In genomic region chr7:129975309-129975708, GRCh38 we compare ENCODE assay signal across 2 cellular contexts.
TF ChIP-seq lines count a peak whose summit lies in the region.

No MANE protein-coding gene starts in this region.

TF ChIP-seq in GM23338, 12 proteins besides CTCF, POLR2A, EP300 and RAD21:
- no peak for TF ChIP-seq REST (IDR thresholded peaks at IDR 0.05; ENCODE audit: unreplicated experiment)
- no peak for TF ChIP-seq ETS1 (IDR thresholded peaks at IDR 0.05)
- TF ChIP-seq CREB1 (CRISPR knock-in tag; IDR thresholded peaks at IDR 0.05; ENCODE audit: low read depth), result no peak
- TF ChIP-seq ZNF462 (CRISPR knock-in tag; IDR thresholded peaks at IDR 0.05), result no peak
- no peak for TF ChIP-seq JUNB (IDR thresholded peaks at IDR 0.05; ENCODE audit: unreplicated experiment)
- no peak for TF ChIP-seq EZH2phosphoT487 (IDR thresholded peaks at IDR 0.05; ENCODE audit: unreplicated experiment)
- TF ChIP-seq NANOG (IDR thresholded peaks at IDR 0.05; ENCODE audit: borderline replicate concordance), result no peak
- TF ChIP-seq STAT1 (IDR thresholded peaks at IDR 0.05; ENCODE audit: unreplicated experiment), result no peak

TF ChIP-seq in GM12878, 131 proteins besides CTCF, POLR2A, EP300 and RAD21:
- TF ChIP-seq SIN3A (IDR thresholded peaks at IDR 0.05; ENCODE audit: low read depth, low read length), result no peak
- TF ChIP-seq SMAD1 (IDR thresholded peaks at IDR 0.05; ENCODE audit: low read depth, partially characterized antibody), result no peak
- TF ChIP-seq SIX5 (IDR thresholded peaks at IDR 0.05; ENCODE audit: low read depth, low read length, severe bottlenecking), result no peak
- TF ChIP-seq ZZZ3 (IDR thresholded peaks at IDR 0.05; ENCODE audit: control insufficient read depth, insufficient read length, low read depth), result no peak
- TF ChIP-seq SREBF1 (IDR thresholded peaks at IDR 0.05; ENCODE audit: low read length), result no peak
- TF ChIP-seq TAF1 (IDR thresholded peaks at IDR 0.05; ENCODE audit: borderline replicate concordance, low read depth, low read length), result no peak
- TF ChIP-seq NKRF (conservative IDR thresholded peaks at IDR 0.05), result no peak
- no peak for TF ChIP-seq NRF1 (conservative IDR thresholded peaks at IDR 0.05; ENCODE audit: low read depth, low read length)
- no peak for TF ChIP-seq FOS (IDR thresholded peaks at IDR 0.05; ENCODE audit: borderline replicate concordance, extremely low read depth, insufficient read length)
- no peak for TF ChIP-seq IRF4 (IDR thresholded peaks at IDR 0.05; ENCODE audit: low read depth, low read length)
- TF ChIP-seq JUND (IDR thresholded peaks at IDR 0.05; ENCODE audit: low read depth, low read length), result no peak
- no peak for TF ChIP-seq BACH1 (IDR thresholded peaks at IDR 0.05; ENCODE audit: borderline replicate concordance)
- no peak for TF ChIP-seq MEF2B (IDR thresholded peaks at IDR 0.05; ENCODE audit: partially characterized antibody, poor library complexity, severe bottlenecking)
- TF ChIP-seq CHD1 (IDR thresholded peaks at IDR 0.05; ENCODE audit: low read depth, low read length), result no peak
- no peak for TF ChIP-seq BCL3 (IDR thresholded peaks at IDR 0.05; ENCODE audit: borderline replicate concordance, insufficient read depth, low read depth, low read length, poor library complexity, severe bottlenecking)
- TF ChIP-seq HSF1 (IDR thresholded peaks at IDR 0.05; ENCODE audit: low read depth, low read length), result no peak
- TF ChIP-seq MAX (IDR thresholded peaks at IDR 0.05; ENCODE audit: low read depth, low read length), result no peak
